ENCODE assay signal across 15 cellular contexts in the genomic region with DNA sequence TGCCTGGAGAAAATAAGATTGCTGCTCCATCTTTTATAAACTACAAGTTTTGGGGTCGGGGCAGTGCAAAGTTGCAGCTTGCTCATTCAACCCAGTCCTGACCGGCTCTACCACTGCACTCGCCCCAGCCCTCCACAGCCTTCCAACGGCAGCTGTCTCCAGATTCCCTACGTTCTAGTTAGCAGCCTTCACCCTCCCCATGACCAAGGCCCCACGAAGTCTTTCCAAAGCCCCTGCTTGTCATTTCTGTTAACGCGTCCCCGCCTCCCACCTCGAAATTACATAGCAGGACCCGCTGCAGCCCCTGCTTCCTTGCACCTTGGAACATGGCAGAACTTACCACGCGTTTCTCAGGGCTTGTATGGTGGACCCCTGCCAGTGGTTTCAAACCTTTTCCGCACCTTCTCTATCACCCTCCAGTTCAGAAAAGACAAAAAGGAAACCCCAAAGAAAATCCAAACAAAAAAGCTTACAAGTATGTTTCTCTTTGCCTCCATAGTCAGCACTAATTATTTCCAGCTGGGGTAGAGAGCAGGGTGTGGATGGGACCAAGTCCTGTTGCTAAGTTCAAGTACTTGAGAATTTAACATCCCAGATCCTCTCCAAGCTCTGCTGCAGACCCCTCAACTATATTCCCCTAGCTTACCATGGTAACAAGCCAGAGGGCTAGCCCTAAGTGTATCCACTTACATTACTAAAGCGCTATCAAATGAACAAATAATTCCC.
A peak's percentile ranks its signal among the peaks of the same experiment; 100 is the strongest.
DNase-seq lines count a peak whose midpoint lies in the region; ATAC-seq and TF ChIP-seq lines count a peak whose summit lies in the region.
"Had no signal": no experiment of that assay in that cellular context is flagged by ENCODE, and none has a peak within 500 bp of the region (broad histone marks: within the 10 kb centered on the region; RNA-seq: fewer than 3 reads in every experiment).

No MANE protein-coding gene starts in this region.

- H3K9me3 ChIP-seq in IMR-90 (ENCODE audit: control insufficient read depth, insufficient read depth, low read length) (no peaks in the 10 kb centered on the region), neuronal stem cell (replicated peaks in 1 of 2; ENCODE audit: control insufficient read depth in 2 of 2, insufficient read depth in 1 of 2, low read depth in 1 of 2, low read length in 2 of 2) (no peaks in the 10 kb centered on the region), heart left ventricle (no peaks in the 10 kb centered on the region)
- H3K9me3 ChIP-seq: BLaER1 treated with 17β-estradiol and CSF1 and Interleukin-3, amounts not matched to agents 10 nM and 100 nM had no signal

- no peak for TF ChIP-seq RAD21 in IMR-90 (IDR thresholded peaks at IDR 0.05; ENCODE audit: low read length)

- no peak overlapping the region for H3K56ac ChIP-seq in IMR-90 (ENCODE audit: extremely low read depth, insufficient read depth, low read length)

- in situ Hi-C loops in IMR-90 (cut with MboI; ENCODE audit: low sequenced_read_pairs): loop anchor here (25.0 kb wide), 1 partner anchor 624 kb away; no protein-coding TSS in a partner anchor

- H4K5ac ChIP-seq in IMR-90 (ENCODE audit: low read depth, low read length): peak overlapping the region; percentile 87

- peaks cover 17% of the 10 kb centered on the region for H3K4me1 ChIP-seq in IMR-90 (ENCODE audit: control insufficient read depth, insufficient read depth, low read length)
- peaks cover 12 to 22% of the 10 kb centered on the region in 2 donors for H3K4me1 ChIP-seq in neuronal stem cell (ENCODE audit: control insufficient read depth in 2 of 2, insufficient read depth in 1 of 2, low read depth in 1 of 2, low read length in 2 of 2)
- peaks cover 0 to 7% (median 0%) of the 10 kb centered on the region in 12 donors for H3K4me1 ChIP-seq in heart left ventricle
- H3K4me1 ChIP-seq: parathyroid adenoma had no signal

- H3K18ac ChIP-seq in IMR-90 (ENCODE audit: low read depth, low read length) (peak overlapping the region; percentile 88), neuronal stem cell (ENCODE audit: low read length) (peak overlapping the region; percentile 62)

- H4K91ac ChIP-seq in IMR-90 (ENCODE audit: insufficient read depth, low read depth, low read length) (peak overlapping the region; percentile 54), neuronal stem cell (ENCODE audit: low read depth, low read length, poor library complexity) (no peak overlapping the region)

- H3K9me3 Mint-ChIP-seq in Calu3 (ENCODE audit: low read depth, unreplicated experiment): no peaks in the 10 kb centered on the region
- no peaks in the 10 kb centered on the region for H3K9me3 Mint-ChIP-seq in glutamatergic neuron (ENCODE audit: unreplicated experiment)

- dilution Hi-C loops in IMR-90 (cut with HindIII; ENCODE audit: low sequenced_read_pairs, unreplicated experiment): no loop called here

- H3K79me1 ChIP-seq in IMR-90 (ENCODE audit: low read depth in 1 of 2, low read length in 2 of 2) (peaks cover 10 to 31% of the 10 kb centered on the region in 2 experiments), neuronal stem cell (ENCODE audit: low read depth, low read length) (peaks cover 3% of the 10 kb centered on the region)

- H3K27ac Mint-ChIP-seq in Calu3 (ENCODE audit: unreplicated experiment) (peak overlapping the region; percentile 20), glutamatergic neuron (ENCODE audit: unreplicated experiment) (no peak overlapping the region)

- H3K4me3 Mint-ChIP-seq in Calu3 (ENCODE audit: low read depth, unreplicated experiment) (no peak overlapping the region), glutamatergic neuron (ENCODE audit: unreplicated experiment) (no peak overlapping the region)

- peak overlapping the region; percentile 31 for H2BK5ac ChIP-seq in IMR-90 (ENCODE audit: low read depth, low read length, poor library complexity, severe bottlenecking)
- no peak overlapping the region for H2BK5ac ChIP-seq in neuronal stem cell (ENCODE audit: low read length)

- H2BK15ac ChIP-seq in IMR-90 (ENCODE audit: low read depth, low read length) (peak overlapping the region; percentile 84; the same call in 2 of the 3 replicates), neuronal stem cell (ENCODE audit: low read length) (no peak overlapping the region)

- H3K36me3 Mint-ChIP-seq in Calu3 (ENCODE audit: insufficient read depth, unreplicated experiment) (peaks cover 46% of the 10 kb centered on the region), glutamatergic neuron (ENCODE audit: unreplicated experiment) (no peaks in the 10 kb centered on the region)

- POLR2A ChIA-PET in IMR-90 (lab: Charles Lee; ENCODE audit: unreplicated experiment): no interaction called here

- H3K27me3 ChIP-seq in IMR-90 (ENCODE audit: control insufficient read depth, insufficient read depth, low read length) (no peaks in the 10 kb centered on the region), neuronal stem cell (ENCODE audit: control insufficient read depth in 3 of 3, insufficient read depth in 3 of 3, low read depth in 1 of 3, low read length in 3 of 3) (no peaks in the 10 kb centered on the region), heart left ventricle (no peaks in the 10 kb centered on the region)
- H3K27me3 ChIP-seq: BLaER1 treated with 17β-estradiol and CSF1 and Interleukin-3, amounts not matched to agents 10 nM and 100 nM; brain microvascular endothelial cell had no signal

- H3K9me1 ChIP-seq in IMR-90 (ENCODE audit: insufficient read depth, low read length): peaks cover 12% of the 10 kb centered on the region; the same call in 1 of the 2 replicates

- H3K23ac ChIP-seq in IMR-90 (ENCODE audit: low read depth, low read length) (peak overlapping the region; percentile 13; the same call in 1 of the 2 replicates), neuronal stem cell (ENCODE audit: low read depth, low read length, poor library complexity) (peak overlapping the region; percentile 68)

- H2BK20ac ChIP-seq in IMR-90 (ENCODE audit: low read depth, low read length): peak overlapping the region; percentile 38; the same call in 1 of the 2 replicates

- H3K27me3 Mint-ChIP-seq in Calu3 (ENCODE audit: unreplicated experiment): no peaks in the 10 kb centered on the region
- peaks cover 4% of the 10 kb centered on the region for H3K27me3 Mint-ChIP-seq in glutamatergic neuron (ENCODE audit: unreplicated experiment)

- H3K27ac ChIP-seq in IMR-90 (ENCODE audit: insufficient read depth, low read length) (peak overlapping the region; percentile 54), neuronal stem cell (replicated peaks; ENCODE audit: low read length) (no peak overlapping the region), heart left ventricle (no peak overlapping the region)
- H3K27ac ChIP-seq: BLaER1 treated with 17β-estradiol and CSF1 and Interleukin-3, amounts not matched to agents 10 nM and 100 nM; brain microvascular endothelial cell; parathyroid adenoma had no signal

- peak overlapping the region; percentile 53 for H2AK9ac ChIP-seq in IMR-90 (replicated peaks; ENCODE audit: low read depth, low read length, poor library complexity)

- H3K14ac ChIP-seq in IMR-90 (replicated peaks; ENCODE audit: low read depth, low read length) (peak overlapping the region; percentile 53), neuronal stem cell (ENCODE audit: low read length) (no peak overlapping the region)

- H2AK5ac ChIP-seq in IMR-90 (ENCODE audit: low read depth, low read length) (peak overlapping the region; percentile 63), neuronal stem cell (ENCODE audit: low read depth, low read length) (no peak overlapping the region)

- H3K4me1 Mint-ChIP-seq in Calu3 (ENCODE audit: low read depth, unreplicated experiment): peaks cover 24% of the 10 kb centered on the region
- H3K4me1 Mint-ChIP-seq in glutamatergic neuron (ENCODE audit: low read depth, unreplicated experiment): peaks cover 3% of the 10 kb centered on the region

- H2BK120ac ChIP-seq in IMR-90 (ENCODE audit: low read depth, low read length): peak overlapping the region; percentile 77
- no peak overlapping the region for H2BK120ac ChIP-seq in neuronal stem cell (ENCODE audit: low read depth, low read length)

- no peak for TF ChIP-seq POLR2A in IMR-90 (IDR thresholded peaks at IDR 0.05; ENCODE audit: low read depth, low read length)
- TF ChIP-seq POLR2A in heart left ventricle (IDR thresholded peaks at IDR 0.05): no peak

- peak; percentile 36; the same call in 1 of the 2 replicates for ATAC-seq in IMR-90 (ENCODE audit: low read depth)
- no peak for ATAC-seq in heart left ventricle
- ATAC-seq: HepG2 had no signal

- no peaks in the 10 kb centered on the region for H4K20me1 ChIP-seq in IMR-90 (ENCODE audit: insufficient read depth, low read length)
- H4K20me1 ChIP-seq: BLaER1 treated with 17β-estradiol and CSF1 and Interleukin-3, amounts not matched to agents 10 nM and 100 nM had no signal

- DNase-seq in Calu3: no peak
- peak; percentile 33 for DNase-seq in IMR-90
- DNase-seq in dedifferentiated amniotic fluid mesenchymal stem cell (ENCODE audit: extremely low spot score): peak; percentile 50
- DNase-seq in neuronal stem cell (ENCODE audit: low spot score): no peak
- DNase-seq in NCI-H526 treated with DMSO at 0.1 percent for 48 hours (lab: John Stamatoyannopoulos, UW): no peak
- DNase-seq in heart left ventricle: no peak
- no peak for DNase-seq in SIG-M5 (lab: John Stamatoyannopoulos, UW)
- no peak for DNase-seq in glutamatergic neuron
- DNase-seq: brain microvascular endothelial cell, islet precursor cell, NCI-H1048, NCI-H226 had no signal

- TF ChIP-seq CTCF in Calu3 (IDR thresholded peaks at IDR 0.05; ENCODE audit: unreplicated experiment) (no peak), IMR-90 (conservative IDR thresholded peaks at IDR 0.05; ENCODE audit: low read depth, low read length) (no peak), heart left ventricle (IDR thresholded peaks at IDR 0.05) (no peak), glutamatergic neuron (IDR thresholded peaks at IDR 0.05; ENCODE audit: partially characterized antibody, unreplicated experiment) (no peak)

- peak overlapping the region; percentile 54 for H3K4ac ChIP-seq in IMR-90 (ENCODE audit: low read depth, low read length)
- no peak overlapping the region for H3K4ac ChIP-seq in neuronal stem cell (ENCODE audit: low read length)

- peak overlapping the region; percentile 33 to 70; a peak in 2 of 4 replicates for H4K8ac ChIP-seq in IMR-90 (ENCODE audit: low read depth in 2 of 2, low read length in 2 of 2)
- no peak overlapping the region for H4K8ac ChIP-seq in neuronal stem cell (ENCODE audit: low read depth, low read length)

- H2AFZ ChIP-seq in IMR-90 (replicated peaks; ENCODE audit: low read length, poor library complexity) (peak overlapping the region; percentile 57), neuronal stem cell (ENCODE audit: low read length) (no peak overlapping the region)
- H2AFZ ChIP-seq: parathyroid adenoma had no signal

- intact Hi-C loops in Calu3 (cut with micrococcal nuclease; ENCODE audit: unreplicated experiment) (no loop called here), IMR-90 (cut with micrococcal nuclease) (no loop called here), heart left ventricle (cut with DNase I) (no loop called here)

- BruUV-seq in Calu3 (replicated peaks; lab: Mats Ljungman, UMichigan): no TSS peak
- BruUV-seq in IMR-90 (replicated peaks; lab: Mats Ljungman, UMichigan): no TSS peak

- WGBS in IMR-90 (ENCODE audit: extremely low coverage in 2 of 2, insufficient read length in 1 of 2), 2 experiments: 62% methylated on average over 8 of the region's 15 CpGs; no CpG with 5 or more reads in 1 of the 2 experiments
- WGBS in neuronal stem cell (ENCODE audit: extremely low coverage in 2 of 2, insufficient read length in 2 of 2, insufficient replicate concordance in 1 of 2), 2 donors: no CpG with 5 or more reads among the region's 15 CpGs
- WGBS in heart left ventricle, 4 donors: 69 to 74% (median 71%) methylated on average over 15 of the region's 15 CpGs

- no peak overlapping the region; the same call in none of the 2 replicates for H3K9ac ChIP-seq in IMR-90 (ENCODE audit: low read depth, low read length)
- no peak overlapping the region for H3K9ac ChIP-seq in neuronal stem cell (ENCODE audit: low read depth, low read length, poor library complexity)
- H3K9ac ChIP-seq: BLaER1 treated with 17β-estradiol and CSF1 and Interleukin-3, amounts not matched to agents 10 nM and 100 nM; parathyroid adenoma had no signal

- H3K4me3 ChIP-seq in IMR-90 (ENCODE audit: insufficient read depth, low read depth, low read length) (no peak overlapping the region), neuronal stem cell (ENCODE audit: low read length in 2 of 2) (no peak overlapping the region), heart left ventricle (peak overlapping the region in 2 of 12 donors; percentile 16 to 31)
- H3K4me3 ChIP-seq: BLaER1 treated with 17β-estradiol and CSF1 and Interleukin-3, amounts not matched to agents 10 nM and 100 nM had no signal

- no peak overlapping the region for H2BK12ac ChIP-seq in neuronal stem cell (ENCODE audit: low read length)

- H3K4me2 ChIP-seq in IMR-90 (ENCODE audit: low read depth, low read length) (peak overlapping the region; percentile 62), neuronal stem cell (ENCODE audit: insufficient read depth, low read length, poor library complexity, severe bottlenecking) (no peak overlapping the region)
- H3K4me2 ChIP-seq: BLaER1 treated with 17β-estradiol and CSF1 and Interleukin-3, amounts not matched to agents 10 nM and 100 nM had no signal

- H3K36me3 ChIP-seq in IMR-90 (ENCODE audit: control insufficient read depth, insufficient read depth, low read length) (no peaks in the 10 kb centered on the region), neuronal stem cell (replicated peaks in 1 of 2; ENCODE audit: control insufficient read depth in 2 of 2, insufficient read depth in 2 of 2, low read length in 2 of 2) (peaks cover 0 to 15% of the 10 kb centered on the region in 2 donors), heart left ventricle (no peaks in the 10 kb centered on the region)
- H3K36me3 ChIP-seq: brain microvascular endothelial cell had no signal

- CTCF ChIA-PET in Calu3 (lab: Charles Lee): no interaction called here
- CTCF ChIA-PET in IMR-90 (lab: Yijun Ruan, JAX): no interaction called here

Comparison
In these comparisons a context has a peak if more than half of its experiments do, and no peak if none do; other contexts are left out.
1. DNase-seq: peak in IMR-90 (single experiment) and dedifferentiated amniotic fluid mesenchymal stem cell (single experiment); none in Calu3 (single experiment), neuronal stem cell (single experiment), NCI-H526 treated with DMSO at 0.1 percent for 48 hours (single experiment), heart left ventricle (0 of 5), SIG-M5 (single experiment) and glutamatergic neuron (single experiment).